Comparison of ENCODE assay signal across 23 cellular contexts in the genomic region with DNA sequence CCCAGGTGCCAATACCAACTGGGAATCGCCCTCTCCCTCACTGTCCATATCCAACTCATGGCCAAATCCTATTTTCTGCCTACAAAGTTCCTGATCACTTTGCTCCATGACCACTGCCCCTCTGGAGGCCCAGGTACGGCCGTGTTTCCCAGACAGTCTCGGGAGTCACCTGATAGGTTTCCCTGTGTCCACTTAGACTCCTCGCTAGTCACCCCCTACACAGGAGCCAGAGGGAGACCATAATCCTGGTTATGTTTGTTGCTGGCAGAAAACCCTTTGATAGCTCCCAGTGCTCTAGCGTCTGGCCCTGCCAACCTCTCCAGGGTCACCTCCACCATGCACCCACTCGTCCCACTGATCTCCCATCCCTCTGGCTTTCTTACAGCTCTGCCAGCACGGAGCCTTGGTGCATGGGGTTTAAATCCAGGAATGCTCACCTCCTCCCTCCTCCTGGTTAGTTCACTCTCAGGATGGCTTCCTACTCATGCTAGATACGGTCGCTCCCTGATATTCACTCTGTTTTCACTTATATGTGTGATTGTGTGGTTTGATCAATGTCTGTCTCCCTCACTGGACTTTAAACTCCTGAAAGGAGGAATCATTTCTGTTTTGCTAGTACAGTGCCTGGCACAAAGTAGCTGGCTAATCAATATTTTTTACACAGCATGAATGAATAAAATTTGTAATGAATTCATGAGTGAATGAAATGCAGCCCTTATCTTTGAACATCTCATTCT. TPM values are rescaled to one million over a fixed set of nuclear protein-coding genes. Genes with fewer than 3 reads are reported as not detected.
"Had no signal": no experiment of that assay in that cellular context is flagged by ENCODE, and none has a peak within 500 bp of the region (broad histone marks: within the 10 kb centered on the region; RNA-seq: fewer than 3 reads in every experiment).

No MANE protein-coding gene starts in this region.

- H3K36me3 ChIP-seq: heart left ventricle, left ventricle myocardium inferior, ovary, suprapubic skin, thyroid gland, upper lobe of left lung, uterus had no signal

- H3K9me3 ChIP-seq: heart left ventricle, left ventricle myocardium inferior, ovary, suprapubic skin, thyroid gland, upper lobe of left lung, uterus had no signal

- H3K4me3 Mint-ChIP-seq: naive thymus-derived CD4-positive, alpha-beta T cell; nephron progenitor cell had no signal

- H3K27ac ChIP-seq: heart left ventricle, left ventricle myocardium inferior, ovary, suprapubic skin, thyroid gland, upper lobe of left lung, uterus had no signal

- H3K27ac Mint-ChIP-seq: naive thymus-derived CD4-positive, alpha-beta T cell; nephron progenitor cell; progenitor cell of endocrine pancreas had no signal

- DNase-seq: effector memory CD4-positive, alpha-beta T cell; heart left ventricle; hippocampal formation; left ventricle myocardium inferior; naive thymus-derived CD4-positive, alpha-beta T cell; nephron progenitor cell; ovary; right cardiac atrium; stimulated activated CD4-positive, alpha-beta T cell treated with anti-CD3 and anti-CD28 coated beads, Interleukin-2, amount 100 ng/mL, for 48 hours; stimulated activated naive CD8-positive, alpha-beta T cell treated with anti-CD3 and anti-CD28 coated beads, Interleukin-15, Interleukin-2, amounts not matched to agents 100 U/mL and 50 U/mL, for 24 hours; thyroid gland; uterus had no signal

- H3K4me2 ChIP-seq: smooth muscle cell had no signal

- FAIRE-seq: endometrium, frontal cortex, islet of Langerhans had no signal

- H3K4me3 ChIP-seq: heart left ventricle, left ventricle myocardium inferior, lung, ovary, smooth muscle cell, suprapubic skin, thyroid gland, upper lobe of left lung, uterus had no signal

- H3K4me1 Mint-ChIP-seq: nephron progenitor cell had no signal

- H3K4me1 ChIP-seq: heart left ventricle, left ventricle myocardium inferior, suprapubic skin, thyroid gland, upper lobe of left lung, uterus had no signal

- H3K9me3 Mint-ChIP-seq: nephron progenitor cell had no signal

- H3K36me3 Mint-ChIP-seq: naive thymus-derived CD4-positive, alpha-beta T cell had no signal

- ATAC-seq: esophagus mucosa; heart left ventricle; naive thymus-derived CD4-positive, alpha-beta T cell; right cardiac atrium; stimulated activated naive CD8-positive, alpha-beta T cell treated with anti-CD3 and anti-CD28 coated beads, Interleukin-15, Interleukin-2, amounts not matched to agents 100 U/mL and 50 U/mL, for 24 hours had no signal

- H3K27me3 ChIP-seq: ovary, thyroid gland, upper lobe of left lung, uterus had no signal

RNA-seq across cellular contexts. Expression of a gene that starts 7.5 kb away (rescaled TPM):
- total RNA-seq: glomerular endothelial cell; mononuclear cell; naive thymus-derived CD4-positive, alpha-beta T cell had no signal
- polyA plus RNA-seq: naive thymus-derived CD4-positive, alpha-beta T cell had no signal
